8 cellular contexts compared by ENCODE assay signal in genomic region chr17:49575524-49576120, GRCh38. TPM values are rescaled to one million over a fixed set of nuclear protein-coding genes. Genes with fewer than 3 reads are reported as not detected.
DNase-seq lines count a peak whose midpoint lies in the region; ATAC-seq, FAIRE-seq and TF ChIP-seq lines count a peak whose summit lies in the region.

Gene NXPH3 (plus strand): TSS chr17:49575871. CDS start chr17:49576220, 349 bp downstream.

- intact Hi-C loops in Panc1 (cut with micrococcal nuclease; ENCODE audit: unreplicated experiment) = loop anchor here (10.0 kb wide), 1 partner anchor 279 kb away; no protein-coding TSS in a partner anchor

- peak; percentile 65 for DNase-seq in AG08395 (ENCODE audit: low spot score)
- peak; percentile 68 for DNase-seq in H54 (ENCODE audit: insufficient read length, low spot score)
- DNase-seq in Panc1 (ENCODE audit: low read depth, low spot score) = no peak
- DNase-seq in activated effector memory CD4-positive, alpha-beta T cell treated with anti-CD3 and anti-CD28 coated beads, Interleukin-2, amount 50 U/mL, for 16 hours = peak; percentile 86
- peak; percentile 60 for DNase-seq in glomerular visceral epithelial cell (ENCODE audit: extremely low spot score)
- DNase-seq in urothelium cell line (ENCODE audit: low spot score) = peak; percentile 86

- no peaks in the 10 kb centered on the region for H3K79me2 ChIP-seq in parathyroid adenoma

- H3K27me3 ChIP-seq in Panc1 (ENCODE audit: control insufficient read depth, insufficient read depth, low read length) (no peaks in the 10 kb centered on the region), parathyroid adenoma (ENCODE audit: control insufficient read depth, insufficient read depth, low read length) (no peaks in the 10 kb centered on the region)

- FAIRE-seq in H54 (lab: Jason Lieb, UNC) (no peak), urothelium cell line (lab: Jason Lieb, UNC) (peak; percentile 30)

- no peak within 1 kb of the TSS for H3K27ac ChIP-seq in Panc1 (ENCODE audit: low read length)
- no peak within 1 kb of the TSS for H3K27ac ChIP-seq in parathyroid adenoma

- in situ Hi-C loops in Panc1 (cut with HindIII; ENCODE audit: low pct_unique_long_range_greater_than_20kb, low sequenced_read_pairs) = no loop called here

- no peaks in the 10 kb centered on the region for H3K9me3 ChIP-seq in Panc1 (ENCODE audit: control insufficient read depth, insufficient read depth, low read depth, low read length)
- no peaks in the 10 kb centered on the region for H3K9me3 ChIP-seq in parathyroid adenoma (ENCODE audit: control insufficient read depth, low read length)

- POLR2A ChIA-PET in Panc1 (lab: Charles Lee) = no interaction called here

- CTCF ChIA-PET in Panc1 (lab: Charles Lee) = interaction anchor here (1.1 kb wide), 1 partner anchor 126 kb away, joined by 3 read pairs; no protein-coding TSS in a partner anchor

- ATAC-seq in Panc1 = peak; percentile 83
- no peak for ATAC-seq in HG03469 (IDR thresholded peaks at IDR 0.05; ENCODE audit: unreplicated experiment)

- TF ChIP-seq CTCF in Panc1 (IDR thresholded peaks at IDR 0.05) (peak; percentile 96), parathyroid adenoma (IDR thresholded peaks at IDR 0.05) (peak; percentile 10)

- H3K4me2 ChIP-seq in parathyroid adenoma (ENCODE audit: low read length) = peak within 1 kb of the TSS; percentile 97

- no TSS peak for BruUV-seq in Panc1 (replicated peaks; lab: Mats Ljungman, UMichigan)

- H2AFZ ChIP-seq in parathyroid adenoma = peak within 1 kb of the TSS; percentile 40

- H3K36me3 ChIP-seq in Panc1 (ENCODE audit: control insufficient read depth, insufficient read depth, low read length) = no peaks in the 10 kb centered on the region
- no peaks in the 10 kb centered on the region for H3K36me3 ChIP-seq in parathyroid adenoma (ENCODE audit: control insufficient read depth, insufficient read depth, low read length)

- no peak for TF ChIP-seq POLR2A in H54 (IDR thresholded peaks at IDR 0.05; ENCODE audit: low read depth, low read length)

- H3K4me3 ChIP-seq in Panc1 (ENCODE audit: low read depth in 2 of 2, low read length in 2 of 2) (peak within 1 kb of the TSS; percentile 50 to 69), parathyroid adenoma (ENCODE audit: low read depth, low read length) (peak within 1 kb of the TSS; percentile 78)

- no peak within 1 kb of the TSS for H3K9ac ChIP-seq in parathyroid adenoma

- H3K4me1 ChIP-seq in Panc1 (ENCODE audit: control insufficient read depth, insufficient read depth, low read length) = peaks cover 11% of the 10 kb centered on the region
- H3K4me1 ChIP-seq in parathyroid adenoma = no peaks in the 10 kb centered on the region

RNA-seq across cellular contexts. Expression of gene NXPH3, which starts in this region (rescaled TPM):
- total RNA-seq in Panc1 (2021; ENCODE audit: unreplicated experiment) = 0.57 TPM
- polyA plus RNA-seq in Panc1 (2012; ENCODE audit: insufficient read length) = 0.23 TPM

Comparison
In these comparisons a context has a peak if more than half of its experiments do, and no peak if none do; other contexts are left out.
1. Peak in ATAC-seq and H3K4me3 ChIP-seq in Panc1; RNA of the gene not detected or under 1 TPM.